In genomic region chr15:74429784-74430141, GRCh38 we compare ENCODE assay signal across 16 cellular contexts. TPM values are rescaled to one million over a fixed set of nuclear protein-coding genes. Genes with fewer than 3 reads are reported as not detected.
A peak's percentile ranks its signal among the peaks of the same experiment; 100 is the strongest.
DNase-seq lines count a peak whose midpoint lies in the region; ATAC-seq and TF ChIP-seq lines count a peak whose summit lies in the region.
"Had no signal": no experiment of that assay in that cellular context is flagged by ENCODE, and none has a peak within 500 bp of the region (broad histone marks: within the 10 kb centered on the region; RNA-seq: fewer than 3 reads in every experiment).

No MANE protein-coding gene starts in this region.

- TF ChIP-seq CTCF in Loucy (conservative IDR thresholded peaks at IDR 0.05; ENCODE audit: low read length): no peak

- no peak for DNase-seq in activated CD8-positive, alpha-beta memory T cell treated with anti-CD3 and anti-CD28 coated beads, Interleukin-2, amount 10 ng/mL, durations not matched to agents 7 days and 5 days
- DNase-seq in activated CD8-positive, alpha-beta memory T cell treated with anti-CD3 and anti-CD28 coated beads, Interleukin-2, amount 50 U/mL, for 4 hours: no peak
- DNase-seq in HT-29 (ENCODE audit: low spot score): no peak
- no peak for DNase-seq in NCI-H1105 (lab: John Stamatoyannopoulos, UW)
- DNase-seq: activated CD4-positive, alpha-beta T cell treated with anti-CD3 and anti-CD28 coated beads, Interleukin-2, amount 50 U/mL, for 1 hour; COR-L47; cortex of kidney; KG1; NCI-H1930; NCI-H748 treated with DMSO at 0.1 percent for 48 hours; stimulated activated CD4-positive, alpha-beta T cell treated with anti-CD3 and anti-CD28 coated beads, Interleukin-4, amount 100 ng/mL, for 24 hours had no signal

- H3K4me1 ChIP-seq in Loucy (ENCODE audit: insufficient read depth, low read length, poor library complexity, severe bottlenecking): peaks cover 55% of the 10 kb centered on the region

- H3K79me2 ChIP-seq in Loucy (ENCODE audit: insufficient read depth, low read length): peaks cover 96% of the 10 kb centered on the region

- H2AFZ ChIP-seq in Loucy (ENCODE audit: low read length): no peak overlapping the region

- no peaks in the 10 kb centered on the region for H3K27me3 Mint-ChIP-seq in activated CD8-positive, alpha-beta memory T cell treated with anti-CD3 and anti-CD28 coated beads, Interleukin-2, amount 10 ng/mL, durations not matched to agents 7 days and 5 days
- no peaks in the 10 kb centered on the region for H3K27me3 Mint-ChIP-seq in stimulated activated memory B cell treated with anti-CD40 and anti-IgM and Interleukin-4, amounts not matched to agents 10 μg/mL and 1 μg/mL and 100 μg/mL, for 72 hours

- CTCF ChIA-PET in activated CD8-positive, alpha-beta memory T cell treated with anti-CD3 and anti-CD28 coated beads, Interleukin-2, amount 10 ng/mL, durations not matched to agents 7 days and 5 days (lab: Charles Lee): interaction anchor here (2.1 to 21.8 kb wide), 4 partner anchors 9 to 51 kb away, joined by 8 to 668 read pairs (median 60); no protein-coding TSS in a partner anchor

- H4K20me1 ChIP-seq in Loucy (ENCODE audit: insufficient read depth, low read length, poor library complexity, severe bottlenecking): peaks cover 54% of the 10 kb centered on the region

- H3K9me3 Mint-ChIP-seq in activated CD8-positive, alpha-beta memory T cell treated with anti-CD3 and anti-CD28 coated beads, Interleukin-2, amount 10 ng/mL, durations not matched to agents 7 days and 5 days (ENCODE audit: low read depth): no peaks in the 10 kb centered on the region
- no peaks in the 10 kb centered on the region for H3K9me3 Mint-ChIP-seq in stimulated activated memory B cell treated with anti-CD40 and anti-IgM and Interleukin-4, amounts not matched to agents 10 μg/mL and 1 μg/mL and 100 μg/mL, for 72 hours

- peaks cover 12% of the 10 kb centered on the region for H3K36me3 Mint-ChIP-seq in activated CD8-positive, alpha-beta memory T cell treated with anti-CD3 and anti-CD28 coated beads, Interleukin-2, amount 10 ng/mL, durations not matched to agents 7 days and 5 days
- peaks cover 81% of the 10 kb centered on the region for H3K36me3 Mint-ChIP-seq in stimulated activated memory B cell treated with anti-CD40 and anti-IgM and Interleukin-4, amounts not matched to agents 10 μg/mL and 1 μg/mL and 100 μg/mL, for 72 hours

- peak overlapping the region; percentile 54 for H3K27ac Mint-ChIP-seq in activated CD8-positive, alpha-beta memory T cell treated with anti-CD3 and anti-CD28 coated beads, Interleukin-2, amount 10 ng/mL, durations not matched to agents 7 days and 5 days
- peak overlapping the region; percentile 94 for H3K27ac Mint-ChIP-seq in stimulated activated memory B cell treated with anti-CD40 and anti-IgM and Interleukin-4, amounts not matched to agents 10 μg/mL and 1 μg/mL and 100 μg/mL, for 72 hours

- peak overlapping the region; percentile 79 for H3K4me2 ChIP-seq in Loucy (ENCODE audit: low read depth, low read length, poor library complexity, severe bottlenecking)

- no peaks in the 10 kb centered on the region for H3K27me3 ChIP-seq in Loucy (ENCODE audit: insufficient read depth, low read length, poor library complexity, severe bottlenecking)

- H3K9me3 ChIP-seq in Loucy (ENCODE audit: insufficient read depth, low read depth, low read length): no peaks in the 10 kb centered on the region

- H3K4me3 Mint-ChIP-seq in activated CD8-positive, alpha-beta memory T cell treated with anti-CD3 and anti-CD28 coated beads, Interleukin-2, amount 10 ng/mL, durations not matched to agents 7 days and 5 days: no peak overlapping the region
- peak overlapping the region; percentile 94 for H3K4me3 Mint-ChIP-seq in stimulated activated memory B cell treated with anti-CD40 and anti-IgM and Interleukin-4, amounts not matched to agents 10 μg/mL and 1 μg/mL and 100 μg/mL, for 72 hours

- no peaks in the 10 kb centered on the region for H3K9me2 ChIP-seq in Loucy (replicated peaks; ENCODE audit: low read depth, low read length)

- H3K4me1 Mint-ChIP-seq in activated CD8-positive, alpha-beta memory T cell treated with anti-CD3 and anti-CD28 coated beads, Interleukin-2, amount 10 ng/mL, durations not matched to agents 7 days and 5 days: peaks cover 66% of the 10 kb centered on the region
- peaks cover 80% of the 10 kb centered on the region for H3K4me1 Mint-ChIP-seq in stimulated activated memory B cell treated with anti-CD40 and anti-IgM and Interleukin-4, amounts not matched to agents 10 μg/mL and 1 μg/mL and 100 μg/mL, for 72 hours

- no peaks in the 10 kb centered on the region for H3F3A ChIP-seq in Loucy (ENCODE audit: low read depth)

- H3K4me3 ChIP-seq in Loucy (ENCODE audit: low read length, poor library complexity, severe bottlenecking): peak overlapping the region; percentile 83

- H3K36me3 ChIP-seq in Loucy (ENCODE audit: insufficient read depth, low read length): no peaks in the 10 kb centered on the region

- peak overlapping the region; percentile 57 for H3K27ac ChIP-seq in cingulate gyrus (ENCODE audit: low read depth, low read length)

- no peak for ATAC-seq in activated CD8-positive, alpha-beta memory T cell treated with anti-CD3 and anti-CD28 coated beads, Interleukin-2, amount 10 ng/mL, durations not matched to agents 7 days and 5 days
- ATAC-seq in stimulated activated memory B cell treated with anti-CD40 and anti-IgM and Interleukin-4, amounts not matched to agents 10 μg/mL and 1 μg/mL and 100 μg/mL, for 72 hours: no peak
- no peak for ATAC-seq in GM19452 (IDR thresholded peaks at IDR 0.05; ENCODE audit: unreplicated experiment)
- ATAC-seq: left lobe of liver had no signal

- peak overlapping the region; percentile 48 for H3K9ac ChIP-seq in Loucy (ENCODE audit: low read depth, low read length, poor library complexity, severe bottlenecking)

RNA-seq across cellular contexts. Expression of gene SEMA7A, which starts 4.0 kb away (rescaled TPM):
- 10 to 100 TPM; 26.4 to 32.9 TPM for total RNA-seq in activated CD8-positive, alpha-beta memory T cell treated with anti-CD3 and anti-CD28 coated beads, Interleukin-2, amount 10 ng/mL, durations not matched to agents 7 days and 5 days
- total RNA-seq in HT-29 (2014; rRNA removed; shearing (Covaris generic)): 1.1 and 1.3 TPM in 2 replicates

RNA-seq across cellular contexts. Expression of gene UBL7, which starts 31.2 kb away (rescaled TPM):
- 10 to 100 TPM; 55.9 to 60.9 TPM for total RNA-seq in activated CD8-positive, alpha-beta memory T cell treated with anti-CD3 and anti-CD28 coated beads, Interleukin-2, amount 10 ng/mL, durations not matched to agents 7 days and 5 days
- total RNA-seq in HT-29 (2014; rRNA removed; shearing (Covaris generic)): 45.1 and 57.1 TPM in 2 replicates

Comparison
In these comparisons a context has a peak if more than half of its experiments do, and no peak if none do; other contexts are left out.
1. RNA of gene SEMA7A, which starts 4.0 kb away (total RNA-seq): 26.4 to 32.9 TPM in activated CD8-positive, alpha-beta memory T cell treated with anti-CD3 and anti-CD28 coated beads, Interleukin-2, amount 10 ng/mL, durations not matched to agents 7 days and 5 days; 1.1 to 1.3 TPM in HT-29; every median in the first group is over 10 times any median in the second.